ENCODE assay signal across 9 cellular contexts in the genomic region with DNA sequence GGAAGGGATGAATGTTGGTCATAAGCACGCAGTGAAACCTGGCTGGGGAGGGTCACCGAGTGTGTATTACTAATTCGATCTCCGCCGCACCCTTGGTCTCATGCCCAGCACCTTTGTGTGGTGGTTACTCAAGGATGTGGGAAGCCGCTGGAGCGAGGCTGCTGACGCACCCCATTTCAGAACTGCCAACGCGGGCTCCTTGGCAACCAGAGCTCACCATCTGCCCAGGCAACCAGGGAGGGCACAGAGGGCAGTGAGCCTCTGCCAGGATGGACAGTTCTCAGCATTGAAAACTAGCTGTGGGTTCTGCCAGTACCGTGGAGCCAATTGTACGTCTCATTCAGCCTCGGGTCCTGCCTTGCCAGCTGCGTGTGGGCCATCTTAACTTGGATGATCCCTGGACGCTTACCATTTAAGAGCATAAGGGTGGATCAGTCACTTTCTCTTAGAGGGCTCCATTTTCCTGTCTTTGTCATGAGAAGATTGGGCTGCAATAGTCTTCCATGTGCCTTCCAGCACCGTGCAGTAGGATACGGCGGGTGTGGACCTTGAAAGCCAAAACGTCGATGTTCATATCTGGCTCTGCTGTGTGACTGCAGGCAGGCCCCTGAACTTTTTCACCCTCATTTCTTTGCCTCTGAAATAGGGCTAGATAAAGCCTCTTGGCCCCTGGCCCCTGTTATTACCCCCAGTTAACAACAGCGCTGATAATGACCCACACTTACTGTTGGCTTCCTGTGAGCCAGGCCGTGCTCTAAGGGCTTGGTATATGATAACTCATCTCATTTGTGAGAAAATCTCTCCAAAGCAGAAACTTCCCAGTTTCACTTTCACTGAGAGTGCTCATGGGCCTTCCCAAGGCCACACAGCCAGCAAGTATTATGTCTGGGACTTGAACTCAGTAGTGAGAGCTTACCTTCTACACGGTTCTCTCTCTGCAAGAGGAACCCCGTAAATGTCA.
DNase-seq lines count a peak whose midpoint lies in the region; ATAC-seq lines count a peak whose summit lies in the region.
"Had no signal": no experiment of that assay in that cellular context is flagged by ENCODE, and none has a peak within 500 bp of the region (broad histone marks: within the 10 kb centered on the region; RNA-seq: fewer than 3 reads in every experiment).

No MANE protein-coding gene starts in this region.

- peaks cover 24% of the 10 kb centered on the region for H3K4me1 Mint-ChIP-seq in activated T-cell treated with anti-CD3 and anti-CD28 coated beads, Interleukin-2, amount 50 U/mL, for 72 hours (ENCODE audit: low read depth)

- H3K36me3 ChIP-seq in duodenal mucosa (ENCODE audit: control insufficient read depth in 1 of 2, insufficient read depth in 2 of 2, low read length in 2 of 2) = no peaks in the 10 kb centered on the region
- H3K36me3 ChIP-seq: neutrophil had no signal

- H3K9me3 Mint-ChIP-seq in activated T-cell treated with anti-CD3 and anti-CD28 coated beads, Interleukin-2, amount 50 U/mL, for 72 hours = no peaks in the 10 kb centered on the region

- peaks cover 30% of the 10 kb centered on the region for H3K27me3 Mint-ChIP-seq in activated T-cell treated with anti-CD3 and anti-CD28 coated beads, Interleukin-2, amount 50 U/mL, for 72 hours (ENCODE audit: low read depth)

- DNase-seq in COLO668 (lab: John Stamatoyannopoulos, UW; ENCODE audit: unreplicated experiment) (peak; percentile 35), M059J (ENCODE audit: low read depth) (peak; percentile 100), renal cortical epithelial cell (ENCODE audit: low read depth) (peak; percentile 98), Kasumi-1 (lab: John Stamatoyannopoulos, UW) (no peak)
- DNase-seq in activated T-cell treated with anti-CD3 and anti-CD28 coated beads, Interleukin-2, amount 50 U/mL, for 72 hours = no peak

- no peaks in the 10 kb centered on the region for H3K27me3 ChIP-seq in duodenal mucosa (ENCODE audit: control insufficient read depth in 1 of 2, insufficient read depth in 2 of 2, low read length in 2 of 2)
- H3K27me3 ChIP-seq: neutrophil had no signal

- no peak overlapping the region for H3K4me3 ChIP-seq in duodenal mucosa (ENCODE audit: low read depth in 1 of 2, low read length in 2 of 2)

- H3K27ac ChIP-seq in duodenal mucosa (ENCODE audit: low read depth, low read length) = peak overlapping the region; percentile 26
- H3K27ac ChIP-seq: neutrophil had no signal

- H3K4me1 ChIP-seq in duodenal mucosa (ENCODE audit: control insufficient read depth in 1 of 2, insufficient read depth in 2 of 2, low read length in 2 of 2) = peaks cover 45 to 62% of the 10 kb centered on the region in 2 donors

- H3K36me3 Mint-ChIP-seq in activated T-cell treated with anti-CD3 and anti-CD28 coated beads, Interleukin-2, amount 50 U/mL, for 72 hours (ENCODE audit: insufficient read depth in 2 of 2) = no peaks in the 10 kb centered on the region

- no peaks in the 10 kb centered on the region for H3K9me3 ChIP-seq in duodenal mucosa (ENCODE audit: control insufficient read depth in 1 of 2, low read length in 2 of 2)
- H3K9me3 ChIP-seq: neutrophil had no signal

- no peak overlapping the region for H3K27ac Mint-ChIP-seq in activated T-cell treated with anti-CD3 and anti-CD28 coated beads, Interleukin-2, amount 50 U/mL, for 72 hours

- H3K4me3 Mint-ChIP-seq in activated T-cell treated with anti-CD3 and anti-CD28 coated beads, Interleukin-2, amount 50 U/mL, for 72 hours = no peak overlapping the region

- ATAC-seq in GM21381 (IDR thresholded peaks at IDR 0.05; ENCODE audit: unreplicated experiment) (peak; percentile 74), HG03135 (IDR thresholded peaks at IDR 0.05; ENCODE audit: unreplicated experiment) (no peak)
- no peak for ATAC-seq in activated T-cell treated with anti-CD3 and anti-CD28 coated beads, Interleukin-2, amount 50 U/mL, for 72 hours (replicated peaks in 1 of 2)

- H3K9ac ChIP-seq in duodenal mucosa (ENCODE audit: low read depth in 1 of 2, low read length in 2 of 2) = peak overlapping the region in 1 of 2 donors; percentile 33

Comparison
In these comparisons a context has a peak if more than half of its experiments do, and no peak if none do; other contexts are left out.
1. DNase-seq: peak in COLO668 (single experiment), M059J (single experiment) and renal cortical epithelial cell (single experiment); none in Kasumi-1 (0 of 2) and activated T-cell treated with anti-CD3 and anti-CD28 coated beads, Interleukin-2, amount 50 U/mL, for 72 hours (0 of 2).